36 cellular contexts compared by ENCODE assay signal in the genomic region with DNA sequence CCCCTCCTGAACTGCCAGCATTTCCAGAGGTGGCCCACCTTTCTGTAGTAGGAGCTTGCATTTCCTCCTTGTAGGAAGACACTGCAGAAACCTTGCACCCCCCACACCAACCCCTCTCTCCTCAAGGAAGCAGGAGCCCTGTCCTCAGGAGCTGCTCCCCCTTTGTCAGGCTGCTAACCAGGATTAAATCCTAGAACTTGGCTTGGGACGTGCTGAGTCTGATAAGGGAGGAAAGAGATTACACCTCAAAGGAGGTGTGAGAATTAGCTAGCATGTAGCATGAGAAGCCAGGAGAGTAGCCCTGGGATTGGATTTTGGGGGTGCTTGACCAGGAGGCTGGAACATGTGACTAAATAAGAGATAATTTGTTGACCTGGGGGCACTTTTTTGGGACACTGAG.
"Had no signal": no experiment of that assay in that cellular context is flagged by ENCODE, and none has a peak within 500 bp of the region (broad histone marks: within the 10 kb centered on the region; RNA-seq: fewer than 3 reads in every experiment).

No MANE protein-coding gene starts in this region.

- H3K9me3 Mint-ChIP-seq: activated CD4-positive, alpha-beta memory T cell treated with anti-CD3 and anti-CD28 coated beads for 36 hours; activated CD4-positive, alpha-beta T cell treated with anti-CD3 and anti-CD28 coated beads, Interleukin-2, amount 10 ng/mL, durations not matched to agents 24 days and 14 days; activated CD8-positive, alpha-beta T cell treated with anti-CD3 and anti-CD28 coated beads for 36 hours; activated naive CD4-positive, alpha-beta T cell treated with anti-CD3 and anti-CD28 coated beads for 36 hours; activated naive CD4-positive, alpha-beta T cell treated with anti-CD3 and anti-CD28 coated beads, Interleukin-2, amount 50 U/mL, for 72 hours; activated T-cell treated with anti-CD3 and anti-CD28 coated beads, Interleukin-2, amount 50 U/mL, for 4 hours; activated T-helper 17 cell treated with anti-CD3 and anti-CD28 coated beads, Interleukin-2, amount 50 U/mL, for 72 hours; T-helper 1 cell treated with Interleukin-12 subunit alpha and Interleukin-12 subunit beta and Interleukin-4 antibody, amounts not matched to agents 30 μg/mL and 1 μg/mL, for 36 hours; T-helper 2 cell treated with Interferon-gamma antibody and Interleukin-4, amounts not matched to agents 5 μg/mL and 100 μg/mL, for 36 hours had no signal

- H3K36me3 Mint-ChIP-seq: activated CD4-positive, alpha-beta memory T cell treated with anti-CD3 and anti-CD28 coated beads for 36 hours; activated naive CD4-positive, alpha-beta T cell treated with anti-CD3 and anti-CD28 coated beads, Interleukin-2, amount 50 U/mL, for 72 hours; activated naive CD8-positive, alpha-beta T cell treated with anti-CD3 and anti-CD28 coated beads for 36 hours had no signal

- H3K27ac ChIP-seq: adrenal gland, body of pancreas, brain microvascular endothelial cell, breast epithelium, VCaP had no signal

- H3K9me3 ChIP-seq: adrenal gland, body of pancreas, breast epithelium had no signal

- DNase-seq: activated B cell treated with CpG ODN at 0.5 μM for 24 hours; activated CD4-positive, alpha-beta memory T cell treated with anti-CD3 and anti-CD28 coated beads for 36 hours; activated CD4-positive, alpha-beta T cell treated with anti-CD3 and anti-CD28 coated beads for 4 hours; activated CD4-positive, alpha-beta T cell treated with anti-CD3 and anti-CD28 coated beads, Interleukin-2, amount 10 ng/mL, durations not matched to agents 24 days and 14 days; activated CD4-positive, alpha-beta T cell treated with anti-CD3 and anti-CD28 coated beads, Interleukin-2, amount 50 U/mL, for 1 hour; activated CD4-positive, alpha-beta T cell treated with anti-CD3 and anti-CD28 coated beads, Interleukin-2, amount 50 U/mL, for 4 hours; activated CD4-positive, CD25-positive, alpha-beta regulatory T cell treated with anti-CD3 and anti-CD28 coated beads, Interleukin-2, amount 50 U/mL, for 72 hours; activated CD8-positive, alpha-beta memory T cell treated with anti-CD3 and anti-CD28 coated beads, Interleukin-2, amount 50 U/mL, for 4 hours; activated CD8-positive, alpha-beta T cell treated with anti-CD3 and anti-CD28 coated beads for 36 hours; activated effector memory CD4-positive, alpha-beta T cell treated with anti-CD3 and anti-CD28 coated beads, Interleukin-2, amount 50 U/mL, for 16 hours; activated gamma-delta T cell treated with Interleukin-2 at 50 U/mL for 16 hours; activated naive CD4-positive, alpha-beta T cell; activated naive CD4-positive, alpha-beta T cell treated with anti-CD3 and anti-CD28 coated beads for 36 hours; activated naive CD4-positive, alpha-beta T cell treated with anti-CD3 and anti-CD28 coated beads, Interleukin-2, amount 50 U/mL, for 16 hours; activated naive CD8-positive, alpha-beta T cell treated with anti-CD3 and anti-CD28 coated beads for 36 hours; activated T-cell treated with anti-CD3 and anti-CD28 coated beads for 4 hours; activated T-cell treated with anti-CD3 and anti-CD28 coated beads, Interleukin-2, amount 50 U/mL, for 1 hour; activated T-cell treated with anti-CD3 and anti-CD28 coated beads, Interleukin-2, amount 50 U/mL, for 4 hours; adrenal gland; amniotic stem cell; aorta; body of pancreas; brain microvascular endothelial cell; central memory CD4-positive, alpha-beta T cell; SW 1271; T-helper 1 cell; T-helper 2 cell; T-helper 9 cell had no signal

- H3K27me3 ChIP-seq: adrenal gland, body of pancreas, breast epithelium had no signal

- ATAC-seq: activated CD8-positive, alpha-beta T cell treated with anti-CD3 and anti-CD28 coated beads for 36 hours; activated naive CD4-positive, alpha-beta T cell treated with anti-CD3 and anti-CD28 coated beads, Interleukin-2, amount 50 U/mL, for 72 hours; activated T-cell treated with anti-CD3 and anti-CD28 coated beads, Interleukin-2, amount 50 U/mL, for 4 hours; activated T-helper 17 cell treated with anti-CD3 and anti-CD28 coated beads, Interleukin-2, amount 50 U/mL, for 72 hours; body of pancreas had no signal

- H3K4me1 ChIP-seq: adrenal gland, body of pancreas, breast epithelium had no signal

- H3K4me1 Mint-ChIP-seq: activated B cell treated with CpG ODN at 0.5 μM for 24 hours; activated CD4-positive, alpha-beta T cell treated with anti-CD3 and anti-CD28 coated beads, Interleukin-2, amount 10 ng/mL, durations not matched to agents 24 days and 14 days; activated naive CD8-positive, alpha-beta T cell treated with anti-CD3 and anti-CD28 coated beads for 36 hours; activated T-helper 17 cell treated with anti-CD3 and anti-CD28 coated beads, Interleukin-2, amount 50 U/mL, for 72 hours had no signal

- H3K4me3 Mint-ChIP-seq: activated B cell treated with CpG ODN at 0.5 μM for 24 hours; activated CD4-positive, alpha-beta memory T cell treated with anti-CD3 and anti-CD28 coated beads for 36 hours; activated CD4-positive, alpha-beta T cell treated with anti-CD3 and anti-CD28 coated beads, Interleukin-2, amount 10 ng/mL, durations not matched to agents 24 days and 14 days; activated CD8-positive, alpha-beta T cell treated with anti-CD3 and anti-CD28 coated beads for 36 hours; activated naive CD4-positive, alpha-beta T cell treated with anti-CD3 and anti-CD28 coated beads for 36 hours; activated naive CD8-positive, alpha-beta T cell treated with anti-CD3 and anti-CD28 coated beads for 36 hours; activated T-cell treated with anti-CD3 and anti-CD28 coated beads, Interleukin-2, amount 50 U/mL, for 4 hours; activated T-helper 17 cell treated with anti-CD3 and anti-CD28 coated beads, Interleukin-2, amount 50 U/mL, for 72 hours; T-helper 1 cell treated with Interleukin-12 subunit alpha and Interleukin-12 subunit beta and Interleukin-4 antibody, amounts not matched to agents 30 μg/mL and 1 μg/mL, for 36 hours; T-helper 2 cell treated with Interferon-gamma antibody and Interleukin-4, amounts not matched to agents 5 μg/mL and 100 μg/mL, for 36 hours had no signal

- H3K27ac Mint-ChIP-seq: activated B cell treated with CpG ODN at 0.5 μM for 24 hours; activated CD4-positive, alpha-beta memory T cell treated with anti-CD3 and anti-CD28 coated beads for 36 hours; activated CD4-positive, alpha-beta T cell treated with anti-CD3 and anti-CD28 coated beads, Interleukin-2, amount 10 ng/mL, durations not matched to agents 24 days and 14 days; activated CD8-positive, alpha-beta T cell treated with anti-CD3 and anti-CD28 coated beads for 36 hours; activated naive CD4-positive, alpha-beta T cell treated with anti-CD3 and anti-CD28 coated beads for 36 hours; activated naive CD4-positive, alpha-beta T cell treated with anti-CD3 and anti-CD28 coated beads, Interleukin-2, amount 50 U/mL, for 72 hours; activated naive CD8-positive, alpha-beta T cell treated with anti-CD3 and anti-CD28 coated beads for 36 hours; activated T-helper 17 cell treated with anti-CD3 and anti-CD28 coated beads, Interleukin-2, amount 50 U/mL, for 72 hours; T-helper 1 cell treated with Interleukin-12 subunit alpha and Interleukin-12 subunit beta and Interleukin-4 antibody, amounts not matched to agents 30 μg/mL and 1 μg/mL, for 36 hours; T-helper 2 cell treated with Interferon-gamma antibody and Interleukin-4, amounts not matched to agents 5 μg/mL and 100 μg/mL, for 36 hours had no signal

- H3K36me3 ChIP-seq: adrenal gland, brain microvascular endothelial cell, breast epithelium had no signal

- H3K4me3 ChIP-seq: adrenal gland, body of pancreas, breast epithelium had no signal

- FAIRE-seq: astrocyte, TTC549 had no signal
